In the genomic region with DNA sequence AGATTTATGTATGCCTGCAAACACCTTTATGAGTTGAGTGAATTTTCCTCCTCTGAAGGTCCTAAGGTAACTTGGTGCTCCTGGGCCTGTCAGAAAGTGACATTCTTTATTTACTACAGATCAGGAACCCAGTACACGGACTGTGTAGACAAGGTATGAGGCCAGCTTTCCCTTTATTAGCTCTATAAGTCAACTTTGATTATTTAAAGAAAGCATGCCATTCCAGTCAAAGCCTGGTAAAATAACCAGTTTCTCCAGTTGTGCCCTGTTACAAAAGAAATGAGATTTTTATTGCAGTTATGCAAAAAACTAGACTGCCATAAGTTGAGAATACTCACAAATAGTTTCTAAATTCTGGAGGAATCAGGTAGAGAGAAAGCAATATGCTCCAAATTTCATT, we compare ENCODE assay signal across 28 cellular contexts.
"Had no signal": no experiment of that assay in that cellular context is flagged by ENCODE, and none has a peak within 500 bp of the region (broad histone marks: within the 10 kb centered on the region; RNA-seq: fewer than 3 reads in every experiment).

No MANE protein-coding gene starts in this region.

- DNase-seq: naive thymus-derived CD8-positive, alpha-beta T cell; nephron progenitor cell; nucleus accumbens; pancreas; psoas muscle; right cardiac atrium; right lobe of liver; sigmoid colon; small intestine; stimulated activated CD4-positive, alpha-beta T cell treated with anti-CD3 and anti-CD28 coated beads, Interleukin-1b, Interleukin-23, amount 100 ng/mL, for 48 hours; stimulated activated CD4-positive, alpha-beta T cell treated with anti-CD3 and anti-CD28 coated beads, Interleukin-4, amount 100 ng/mL, for 1 hour; stimulated activated CD4-positive, alpha-beta T cell treated with anti-CD3 and anti-CD28 coated beads, Interleukin-4, amount 100 ng/mL, for 4 hours; stimulated activated CD8-positive, alpha-beta memory T cell treated with anti-CD3 and anti-CD28 coated beads, Interleukin-4, amount 100 ng/mL, for 48 hours; stimulated activated naive CD4-positive, alpha-beta T cell; stimulated activated naive CD8-positive, alpha-beta T cell treated with anti-CD3 and anti-CD28 coated beads, Interleukin-15, amount 100 ng/mL, for 72 hours; stimulated activated naive CD8-positive, alpha-beta T cell treated with anti-CD3 and anti-CD28 coated beads, Interleukin-15, Interleukin-2, amounts not matched to agents 100 U/mL and 50 U/mL, for 24 hours; substantia nigra; testis; tibial artery; transverse colon; upper lobe of right lung; uterus had no signal

- H3K4me1 ChIP-seq: pancreas, psoas muscle, right lobe of liver, sigmoid colon, suprapubic skin, testis, tibial artery, transverse colon, upper lobe of right lung, uterus had no signal

- H3K27me3 ChIP-seq: neutrophil, pancreas, right lobe of liver, sigmoid colon, suprapubic skin, testis, tibial artery, transverse colon, upper lobe of right lung, uterus had no signal

- H3K4me3 Mint-ChIP-seq: naive thymus-derived CD8-positive, alpha-beta T cell; natural killer cell treated with Interleukin-12 subunit alpha and Interleukin-12 subunit beta and Interleukin-15 and Interleukin-18, amount 100 ng/mL, for 72 hours; nephron progenitor cell; neural crest cell; stimulated activated memory B cell treated with anti-CD40 and anti-IgM and Interleukin-4, amounts not matched to agents 10 μg/mL and 1 μg/mL and 100 μg/mL, for 72 hours; stimulated activated naive CD8-positive, alpha-beta T cell treated with anti-CD3 and anti-CD28 coated beads, Interleukin-15, amount 100 ng/mL, for 72 hours; type B pancreatic cell had no signal

- ATAC-seq: naive thymus-derived CD8-positive, alpha-beta T cell; natural killer cell treated with Interleukin-12 subunit alpha and Interleukin-12 subunit beta and Interleukin-15 and Interleukin-18, amount 100 ng/mL, for 72 hours; pancreas; psoas muscle; right cardiac atrium; right lobe of liver; stimulated activated memory B cell treated with anti-CD40 and anti-IgM and Interleukin-4, amounts not matched to agents 10 μg/mL and 1 μg/mL and 100 μg/mL, for 72 hours; stimulated activated naive CD8-positive, alpha-beta T cell treated with anti-CD3 and anti-CD28 coated beads, Interleukin-15, amount 100 ng/mL, for 72 hours; stimulated activated naive CD8-positive, alpha-beta T cell treated with anti-CD3 and anti-CD28 coated beads, Interleukin-15, Interleukin-2, amounts not matched to agents 100 U/mL and 50 U/mL, for 24 hours; upper lobe of right lung had no signal

- H3K36me3 ChIP-seq: neutrophil, pancreas, right lobe of liver, sigmoid colon, suprapubic skin, tibial artery, transverse colon, upper lobe of right lung, uterus had no signal

- H3K4me1 Mint-ChIP-seq: naive thymus-derived CD8-positive, alpha-beta T cell; nephron progenitor cell; neural crest cell; stimulated activated memory B cell treated with anti-CD40 and anti-IgM and Interleukin-4, amounts not matched to agents 10 μg/mL and 1 μg/mL and 100 μg/mL, for 72 hours; stimulated activated naive CD8-positive, alpha-beta T cell treated with anti-CD3 and anti-CD28 coated beads, Interleukin-15, amount 100 ng/mL, for 72 hours had no signal

- H3K9me3 ChIP-seq: neutrophil, psoas muscle, right lobe of liver, sigmoid colon, suprapubic skin, testis, tibial artery, upper lobe of right lung, uterus had no signal

- H3K36me3 Mint-ChIP-seq: naive thymus-derived CD8-positive, alpha-beta T cell; natural killer cell treated with Interleukin-12 subunit alpha and Interleukin-12 subunit beta and Interleukin-15 and Interleukin-18, amount 100 ng/mL, for 72 hours; stimulated activated memory B cell treated with anti-CD40 and anti-IgM and Interleukin-4, amounts not matched to agents 10 μg/mL and 1 μg/mL and 100 μg/mL, for 72 hours; type B pancreatic cell had no signal

- H3K27me3 Mint-ChIP-seq: stimulated activated naive CD8-positive, alpha-beta T cell treated with anti-CD3 and anti-CD28 coated beads, Interleukin-15, amount 100 ng/mL, for 72 hours; type B pancreatic cell had no signal

- H3K27ac ChIP-seq: neutrophil, pancreas, psoas muscle, right lobe of liver, sigmoid colon, suprapubic skin, testis, tibial artery, transverse colon, upper lobe of right lung, uterus had no signal

- H3K27ac Mint-ChIP-seq: naive thymus-derived CD8-positive, alpha-beta T cell; natural killer cell treated with Interleukin-12 subunit alpha and Interleukin-12 subunit beta and Interleukin-15 and Interleukin-18, amount 100 ng/mL, for 72 hours; nephron progenitor cell; stimulated activated memory B cell treated with anti-CD40 and anti-IgM and Interleukin-4, amounts not matched to agents 10 μg/mL and 1 μg/mL and 100 μg/mL, for 72 hours; stimulated activated naive CD8-positive, alpha-beta T cell treated with anti-CD3 and anti-CD28 coated beads, Interleukin-15, amount 100 ng/mL, for 72 hours; type B pancreatic cell had no signal

- H3K9me3 Mint-ChIP-seq: natural killer cell treated with Interleukin-12 subunit alpha and Interleukin-12 subunit beta and Interleukin-15 and Interleukin-18, amount 100 ng/mL, for 72 hours had no signal

- H3K4me3 ChIP-seq: pancreas, psoas muscle, right lobe of liver, sigmoid colon, suprapubic skin, testis, tibial artery, transverse colon, upper lobe of right lung, uterus had no signal
